In the genomic region with DNA sequence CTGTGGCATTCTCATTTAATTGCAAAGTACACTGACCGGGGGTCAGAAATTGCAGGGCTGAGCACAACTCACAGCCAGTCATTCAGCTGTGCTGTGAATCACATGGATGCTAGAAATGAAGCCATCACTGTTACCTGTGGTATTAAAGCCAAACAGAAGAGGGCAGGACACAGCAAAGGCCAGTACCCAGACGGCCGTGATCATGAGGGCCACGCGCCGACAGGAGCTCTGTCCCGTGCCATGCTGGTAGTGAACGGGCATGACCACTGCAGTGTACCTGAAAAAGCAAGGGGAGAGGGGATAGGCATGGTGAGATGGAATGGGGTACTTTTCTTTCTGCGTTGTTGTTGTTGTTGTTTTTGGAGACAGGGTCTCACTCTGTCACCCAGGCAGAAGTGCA, we compare ENCODE assay signal across 26 cellular contexts. TPM values are rescaled to one million over a fixed set of nuclear protein-coding genes. Genes with fewer than 3 reads are reported as not detected.
A peak's percentile ranks its signal among the peaks of the same experiment; 100 is the strongest.
DNase-seq lines count a peak whose midpoint lies in the region; ATAC-seq, FAIRE-seq and TF ChIP-seq lines count a peak whose summit lies in the region.
"Had no signal": no experiment of that assay in that cellular context is flagged by ENCODE, and none has a peak within 500 bp of the region (broad histone marks: within the 10 kb centered on the region; RNA-seq: fewer than 3 reads in every experiment).

No MANE protein-coding gene starts in this region.

- H3K27ac ChIP-seq in HepG2 (ENCODE audit: extremely low read length, insufficient read depth, low read length), result no peak overlapping the region
- H3K27ac ChIP-seq in right lobe of liver, result no peak overlapping the region
- H3K27ac ChIP-seq in brain microvascular endothelial cell, result no peak overlapping the region
- H3K27ac ChIP-seq in heart left ventricle, result no peak overlapping the region
- H3K27ac ChIP-seq: BLaER1 had no signal

- no peak for TF ChIP-seq RAD21 in HepG2 (CRISPR knock-in tag; IDR thresholded peaks at IDR 0.05)

- H3K4me2 ChIP-seq in HepG2 (ENCODE audit: low read depth, low read length), result no peak overlapping the region; the same call in 1 of the 2 replicates
- H3K4me2 ChIP-seq: BLaER1 had no signal

- no peak overlapping the region for H3K4me3 Mint-ChIP-seq in natural killer cell
- H3K4me3 Mint-ChIP-seq: CD8-positive, alpha-beta T cell; HFFc6 had no signal

- H3K4me1 Mint-ChIP-seq in natural killer cell, result peaks cover 2 to 3% of the 10 kb centered on the region in 2 donors

- no peak overlapping the region for H3K4me3 ChIP-seq in HepG2 (replicated peaks in 1 of 3; ENCODE audit: insufficient read depth in 1 of 3, low read depth in 2 of 3, low read length in 3 of 3)
- no peak overlapping the region for H3K4me3 ChIP-seq in right lobe of liver
- no peak overlapping the region for H3K4me3 ChIP-seq in brain microvascular endothelial cell (ENCODE audit: low read depth, low read length)
- H3K4me3 ChIP-seq in heart left ventricle, result no peak overlapping the region
- H3K4me3 ChIP-seq: BLaER1 had no signal

- DNase-seq in HepG2 (ENCODE audit: low spot score), result no peak
- DNase-seq in right lobe of liver, result no peak
- peak; percentile 31 for DNase-seq in NCI-H69 (lab: John Stamatoyannopoulos, UW)
- no peak for DNase-seq in brain microvascular endothelial cell
- DNase-seq in sciatic nerve (ENCODE audit: low spot score), result no peak
- no peak for DNase-seq in heart left ventricle
- no peak for DNase-seq in natural killer cell
- no peak for DNase-seq in D721Med (ENCODE audit: insufficient read length, low spot score)
- DNase-seq: CD8-positive, alpha-beta T cell; GOT3; HFFc6; NCI-H1048; NCI-H1436; NCI-H2029 treated with DMSO at 0.1 percent for 48 hours; NCI-H2171 treated with DMSO at 0.1 percent for 48 hours; NCI-H446; NCI-H526 treated with DMSO at 0.1 percent for 48 hours; Right ventricle myocardium superior had no signal

- no peak for TF ChIP-seq POLR2A in HepG2 (IDR thresholded peaks at IDR 0.05; ENCODE audit: insufficient read depth in 1 of 2, low read depth in 2 of 2, low read length in 2 of 2)
- no peak for TF ChIP-seq POLR2A in right lobe of liver (IDR thresholded peaks at IDR 0.05)
- TF ChIP-seq POLR2A in heart left ventricle (IDR thresholded peaks at IDR 0.05), result no peak

- no peaks in the 10 kb centered on the region for H3K9me3 Mint-ChIP-seq in natural killer cell
- H3K9me3 Mint-ChIP-seq: CD8-positive, alpha-beta T cell; HFFc6 had no signal

- H3K79me2 ChIP-seq in HepG2 (ENCODE audit: insufficient read depth, low read length), result no peaks in the 10 kb centered on the region

- no peaks in the 10 kb centered on the region for H3K9me3 ChIP-seq in HepG2 (ENCODE audit: low read length)
- H3K9me3 ChIP-seq in right lobe of liver, result no peaks in the 10 kb centered on the region
- H3K9me3 ChIP-seq in heart left ventricle, result no peaks in the 10 kb centered on the region
- H3K9me3 ChIP-seq: BLaER1 had no signal

- 19% methylated on average over 9 of the region's 9 CpGs for WGBS in HepG2 (ENCODE audit: low lambda C conversion rate)
- 33% methylated on average over 4 of the region's 9 CpGs for WGBS in right lobe of liver (ENCODE audit: insufficient coverage, low coverage, low lambda C conversion rate, missing lambda C conversion rate)
- 68 to 85% (median 77%) methylated on average over 9 of the region's 9 CpGs for WGBS in heart left ventricle, 4 donors

- FAIRE-seq in HepG2 (lab: Jason Lieb, UNC) (no peak), D721Med (lab: Jason Lieb, UNC) (no peak)
- FAIRE-seq: A204.1, GM12892, GM18507, RCC 7860 had no signal

- no peak overlapping the region for H3K27ac Mint-ChIP-seq in natural killer cell
- H3K27ac Mint-ChIP-seq: CD8-positive, alpha-beta T cell; HFFc6 had no signal

- in situ Hi-C loops in HepG2 (cut with HindIII; ENCODE audit: extremely low pct_ligation_motif_present, low pct_unique_long_range_greater_than_20kb) (no loop called here), brain microvascular endothelial cell (cut with HindIII; ENCODE audit: low pct_ligation_motif_present, low sequenced_read_pairs) (no loop called here)

- H3K36me3 ChIP-seq in HepG2 (replicated peaks in 1 of 2; ENCODE audit: control insufficient read depth in 1 of 2, insufficient read depth in 2 of 2, low read length in 2 of 2) (no peaks in the 10 kb centered on the region), right lobe of liver (no peaks in the 10 kb centered on the region), brain microvascular endothelial cell (replicated peaks) (no peaks in the 10 kb centered on the region), heart left ventricle (no peaks in the 10 kb centered on the region)
- H3K36me3 ChIP-seq: BLaER1 had no signal

- no peak overlapping the region for H2AFZ ChIP-seq in HepG2 (ENCODE audit: low read length)

- H3K4me1 ChIP-seq in HepG2 (ENCODE audit: insufficient read depth, low read length) (no peaks in the 10 kb centered on the region), right lobe of liver (no peaks in the 10 kb centered on the region), heart left ventricle (peaks cover 0 to 13% (median 0%) of the 10 kb centered on the region in 12 donors)
- H3K4me1 ChIP-seq: BLaER1 had no signal

- no peaks in the 10 kb centered on the region for H3K36me3 Mint-ChIP-seq in natural killer cell
- H3K36me3 Mint-ChIP-seq: CD8-positive, alpha-beta T cell had no signal

- no peaks in the 10 kb centered on the region for H4K20me1 ChIP-seq in HepG2 (ENCODE audit: insufficient read depth, low read length)
- H4K20me1 ChIP-seq: BLaER1 had no signal

- intact Hi-C loops in HepG2 (cut with micrococcal nuclease; ENCODE audit: unreplicated experiment) (no loop called here), right lobe of liver (cut with DNase I) (no loop called here), sciatic nerve (cut with DNase I) (no loop called here), heart left ventricle (cut with DNase I) (no loop called here), natural killer cell (cut with micrococcal nuclease) (no loop called here)

- TF ChIP-seq CTCF in HepG2 (CRISPR knock-in tag; IDR thresholded peaks at IDR 0.05), result no peak
- TF ChIP-seq CTCF in right lobe of liver (IDR thresholded peaks at IDR 0.05), result no peak
- peak; percentile 5 for TF ChIP-seq CTCF in brain microvascular endothelial cell (IDR thresholded peaks at IDR 0.05; ENCODE audit: low read depth, low read length, missing control alignments)
- TF ChIP-seq CTCF in heart left ventricle (IDR thresholded peaks at IDR 0.05), result no peak
- TF ChIP-seq CTCF in natural killer cell (IDR thresholded peaks at IDR 0.05), result no peak
- TF ChIP-seq CTCF in D721Med (IDR thresholded peaks at IDR 0.05; ENCODE audit: insufficient read depth, missing control alignments), result no peak

- peaks cover 4 to 14% of the 10 kb centered on the region in 2 donors for H3K27me3 Mint-ChIP-seq in natural killer cell (ENCODE audit: low read depth in 2 of 2)

- no TSS peak for BruUV-seq in HepG2 (replicated peaks; lab: Mats Ljungman, UMichigan)

- no peak overlapping the region for H3K9ac ChIP-seq in HepG2 (ENCODE audit: insufficient read depth, low read depth, low read length)
- H3K9ac ChIP-seq: BLaER1 had no signal

- CTCF ChIA-PET in HepG2 (lab: Yijun Ruan, JAX; ENCODE audit: low intra/inter-chr PET ratio, low total read pairs), result no interaction called here

- POLR2A ChIA-PET in HepG2 (lab: Yijun Ruan, JAX), result no interaction called here

- TF ChIP-seq EP300 in HepG2 (IDR thresholded peaks at IDR 0.05; ENCODE audit: low read depth in 2 of 2, low read length in 2 of 2) (no peak), HepG2 (CRISPR knock-in tag; IDR thresholded peaks at IDR 0.05; ENCODE audit: borderline replicate concordance) (no peak)

- H3K27me3 ChIP-seq in HepG2 (ENCODE audit: control insufficient read depth in 1 of 2, insufficient read depth in 2 of 2, low read length in 2 of 2) (peaks cover 0 to 16% of the 10 kb centered on the region in 2 experiments; a peak in 3 of 5 replicates), right lobe of liver (no peaks in the 10 kb centered on the region), brain microvascular endothelial cell (replicated peaks) (no peaks in the 10 kb centered on the region), heart left ventricle (no peaks in the 10 kb centered on the region)
- H3K27me3 ChIP-seq: BLaER1 had no signal

- ATAC-seq in HepG2, result peak; percentile 79
- ATAC-seq in right lobe of liver, result no peak
- no peak for ATAC-seq in sciatic nerve
- ATAC-seq in heart left ventricle, result no peak
- no peak for ATAC-seq in natural killer cell
- ATAC-seq: CD8-positive, alpha-beta T cell; SK-N-SH treated with all-trans-retinoic acid at 6 μM for 48 hours had no signal

RNA-seq across cellular contexts. Expression of a gene that starts 31.6 kb away (rescaled TPM):
- not detected in 2 replicates for total RNA-seq in HepG2 (2016; rRNA removed; fragmentation: Illumina TruSeq; extraction: Trizol)
- total RNA-seq in HepG2 (2016; cell fraction: cytosol; rRNA removed; fragmentation: Illumina TruSeq; extraction: Trizol; ENCODE audit: low read depth), result not detected in 2 replicates
- not detected in 2 replicates for total RNA-seq in HepG2 (2016; cell fraction: insoluble cytoplasmic fraction; rRNA removed; fragmentation: Illumina TruSeq; extraction: Trizol)
- not detected in 2 replicates for total RNA-seq in HepG2 (2016; cell fraction: membrane; rRNA removed; fragmentation: Illumina TruSeq; extraction: Trizol)
- total RNA-seq in HepG2 (2016; cell fraction: nucleus; rRNA removed; fragmentation: Illumina TruSeq; extraction: Trizol), result not detected in 2 replicates
- not detected in 2 replicates for polyA plus RNA-seq in HepG2 (2011; rRNA removed)
- not detected in 2 replicates for polyA plus RNA-seq in HepG2 (2011; cell fraction: cytosol; rRNA removed)
- not detected in 2 replicates for polyA plus RNA-seq in HepG2 (2011; cell fraction: nucleus; rRNA removed)
- not detected in 2 replicates for polyA plus RNA-seq in HepG2 (2012)
- polyA plus RNA-seq in HepG2 (2016; cell fraction: cytosol; fragmentation: Illumina TruSeq; extraction: Trizol; ENCODE audit: low read depth), result not detected in 2 replicates
- polyA plus RNA-seq in HepG2 (2016; cell fraction: insoluble cytoplasmic fraction; fragmentation: Illumina TruSeq; extraction: Trizol; ENCODE audit: low read depth), result not detected in 2 replicates
- polyA plus RNA-seq in HepG2 (2016; cell fraction: membrane; fragmentation: Illumina TruSeq; extraction: Trizol; ENCODE audit: low read depth), result not detected in 2 replicates
- polyA plus RNA-seq in HepG2 (2016; cell fraction: nucleus; fragmentation: Illumina TruSeq; extraction: Trizol; ENCODE audit: insufficient read depth, low read depth), result not detected in 2 replicates
- not detected in 2 replicates for polyA minus RNA-seq in HepG2 (2011; rRNA and poly(A)+ RNA removed; ENCODE audit: low replicate concordance)
- not detected in 2 replicates for polyA minus RNA-seq in HepG2 (2011; cell fraction: cytosol; rRNA and poly(A)+ RNA removed)
- not detected in 2 replicates for polyA minus RNA-seq in HepG2 (2011; cell fraction: nucleus; rRNA and poly(A)+ RNA removed)
- not detected for total RNA-seq in right lobe of liver
- total RNA-seq in sciatic nerve, result not detected
- not detected for total RNA-seq in heart left ventricle
- polyA plus RNA-seq in heart left ventricle, result not detected
- total RNA-seq in natural killer cell, result not detected
- total RNA-seq: CD8-positive, alpha-beta T cell; HFFc6; MCF 10A; OCI-LY7; Right ventricle myocardium superior had no signal
